In the genomic region with DNA sequence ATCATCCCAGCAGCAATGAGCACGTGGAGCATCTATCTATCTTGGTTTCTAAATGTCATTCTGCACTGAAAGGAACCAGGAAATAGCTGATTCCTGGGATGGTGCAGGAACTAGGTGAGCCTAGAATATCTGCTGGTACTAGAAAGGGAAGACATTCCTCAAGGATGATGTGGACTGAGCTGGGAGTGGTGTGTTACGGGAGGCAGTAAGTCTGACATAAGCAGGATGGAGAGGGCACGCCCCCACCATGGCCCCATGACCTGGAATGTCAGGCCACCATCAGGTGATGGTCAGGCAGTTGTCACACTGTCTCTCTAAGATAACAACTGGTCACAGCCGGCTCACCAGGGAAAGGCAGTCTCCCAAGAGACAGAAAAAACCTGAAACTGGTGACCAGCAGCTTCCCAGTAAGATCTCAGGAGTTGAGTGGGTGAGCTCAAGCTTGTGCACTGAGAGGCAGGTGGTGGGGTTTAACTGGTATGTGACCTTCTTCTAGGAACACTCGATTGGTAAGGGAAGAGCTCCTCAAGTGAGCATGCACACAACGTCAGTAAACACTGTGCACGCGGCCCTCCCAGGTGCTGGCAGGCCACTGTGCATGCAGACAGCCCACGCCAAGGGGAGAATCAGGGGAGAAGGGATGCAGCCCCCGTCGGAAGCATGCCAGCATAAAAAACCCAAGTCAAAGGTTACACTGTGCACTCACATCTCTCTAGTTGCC, we compare ENCODE assay signal across 10 cellular contexts.
A peak's percentile ranks its signal among the peaks of the same experiment; 100 is the strongest.
DNase-seq lines count a peak whose midpoint lies in the region; ATAC-seq and TF ChIP-seq lines count a peak whose summit lies in the region.
"Had no signal": no experiment of that assay in that cellular context is flagged by ENCODE, and none has a peak within 500 bp of the region (broad histone marks: within the 10 kb centered on the region; RNA-seq: fewer than 3 reads in every experiment).

No MANE protein-coding gene starts in this region.

- H3K79me1 ChIP-seq in IMR-90 (ENCODE audit: low read depth in 1 of 2, low read length in 2 of 2) = no peaks in the 10 kb centered on the region

- no peak overlapping the region for H3K14ac ChIP-seq in IMR-90 (replicated peaks; ENCODE audit: low read depth, low read length)

- in situ Hi-C loops in IMR-90 (cut with MboI; ENCODE audit: low sequenced_read_pairs) = no loop called here

- no peak overlapping the region for H4K8ac ChIP-seq in IMR-90 (ENCODE audit: low read depth in 2 of 2, low read length in 2 of 2)

- TF ChIP-seq RAD21 in IMR-90 (IDR thresholded peaks at IDR 0.05; ENCODE audit: low read length) = no peak

- no peaks in the 10 kb centered on the region for H4K20me1 ChIP-seq in IMR-90 (ENCODE audit: insufficient read depth, low read length)

- no peak overlapping the region for H3K56ac ChIP-seq in IMR-90 (ENCODE audit: extremely low read depth, insufficient read depth, low read length)

- ATAC-seq in IMR-90 (ENCODE audit: low read depth) = peak; percentile 66
- ATAC-seq in GM21576 (IDR thresholded peaks at IDR 0.05; ENCODE audit: unreplicated experiment) = no peak

- H2AK5ac ChIP-seq in IMR-90 (ENCODE audit: low read depth, low read length) = no peak overlapping the region

- dilution Hi-C loops in IMR-90 (cut with HindIII; ENCODE audit: low sequenced_read_pairs, unreplicated experiment) = no loop called here

- TF ChIP-seq CTCF in IMR-90 (conservative IDR thresholded peaks at IDR 0.05; ENCODE audit: low read depth, low read length) (no peak), mesothelial cell of epicardium (IDR thresholded peaks at IDR 0.05; ENCODE audit: unreplicated experiment) (no peak), WERI-Rb-1 (IDR thresholded peaks at IDR 0.05; ENCODE audit: low read depth, low read length) (no peak)

- POLR2A ChIA-PET in CD8-positive, alpha-beta memory T cell (lab: Charles Lee) = no interaction called here
- POLR2A ChIA-PET in IMR-90 (lab: Charles Lee; ENCODE audit: unreplicated experiment) = no interaction called here

- H3K4me1 ChIP-seq in CD8-positive, alpha-beta memory T cell (ENCODE audit: insufficient read depth, low read length) = no peaks in the 10 kb centered on the region
- H3K4me1 ChIP-seq in IMR-90 (ENCODE audit: control insufficient read depth, insufficient read depth, low read length) = no peaks in the 10 kb centered on the region

- H4K5ac ChIP-seq in IMR-90 (ENCODE audit: low read depth, low read length) = no peak overlapping the region

- peak overlapping the region in 1 of 7 donors; percentile 34 for H3K4me3 Mint-ChIP-seq in CD8-positive, alpha-beta memory T cell
- H3K4me3 Mint-ChIP-seq in mesothelial cell of epicardium = no peak overlapping the region
- no peak overlapping the region for H3K4me3 Mint-ChIP-seq in activated naive CD4-positive, alpha-beta T cell treated with anti-CD3 and anti-CD28 coated beads for 36 hours
- H3K4me3 Mint-ChIP-seq in activated naive CD8-positive, alpha-beta T cell treated with anti-CD3 and anti-CD28 coated beads for 36 hours = no peak overlapping the region
- H3K4me3 Mint-ChIP-seq: T-helper 2 cell treated with Interferon-gamma antibody and Interleukin-4, amounts not matched to agents 5 μg/mL and 100 μg/mL, for 36 hours had no signal

- H2AK9ac ChIP-seq in IMR-90 (replicated peaks; ENCODE audit: low read depth, low read length, poor library complexity) = no peak overlapping the region

- no peak for TF ChIP-seq POLR2A in IMR-90 (IDR thresholded peaks at IDR 0.05; ENCODE audit: low read depth, low read length)

- peak overlapping the region; percentile 65 for H3K27ac ChIP-seq in CD8-positive, alpha-beta memory T cell (ENCODE audit: low read depth, low read length)
- H3K27ac ChIP-seq in IMR-90 (ENCODE audit: insufficient read depth, low read length) (no peak overlapping the region), WERI-Rb-1 (no peak overlapping the region)

- H4K91ac ChIP-seq in IMR-90 (ENCODE audit: insufficient read depth, low read depth, low read length) = no peak overlapping the region

- H3K27ac Mint-ChIP-seq in CD8-positive, alpha-beta memory T cell = peak overlapping the region in 1 of 8 donors; percentile 78
- peak overlapping the region; percentile 48 for H3K27ac Mint-ChIP-seq in mesothelial cell of epicardium
- no peak overlapping the region for H3K27ac Mint-ChIP-seq in activated naive CD4-positive, alpha-beta T cell treated with anti-CD3 and anti-CD28 coated beads for 36 hours
- no peak overlapping the region for H3K27ac Mint-ChIP-seq in activated naive CD8-positive, alpha-beta T cell treated with anti-CD3 and anti-CD28 coated beads for 36 hours
- H3K27ac Mint-ChIP-seq: T-helper 2 cell treated with Interferon-gamma antibody and Interleukin-4, amounts not matched to agents 5 μg/mL and 100 μg/mL, for 36 hours had no signal

- CTCF ChIA-PET in CD8-positive, alpha-beta memory T cell (lab: Charles Lee) = no interaction called here
- CTCF ChIA-PET in IMR-90 (lab: Yijun Ruan, JAX) = no interaction called here
- CTCF ChIA-PET in activated naive CD4-positive, alpha-beta T cell treated with anti-CD3 and anti-CD28 coated beads for 36 hours (lab: Charles Lee) = no interaction called here

- no peaks in the 10 kb centered on the region for H3K27me3 ChIP-seq in CD8-positive, alpha-beta memory T cell (ENCODE audit: insufficient read depth, low read length, poor library complexity, severe bottlenecking)
- H3K27me3 ChIP-seq in IMR-90 (ENCODE audit: control insufficient read depth, insufficient read depth, low read length) (no peaks in the 10 kb centered on the region), WERI-Rb-1 (ENCODE audit: insufficient read depth, low read depth, severe bottlenecking) (no peaks in the 10 kb centered on the region)

- no peaks in the 10 kb centered on the region for H3K9me3 Mint-ChIP-seq in CD8-positive, alpha-beta memory T cell
- H3K9me3 Mint-ChIP-seq in mesothelial cell of epicardium = peaks cover 21% of the 10 kb centered on the region
- H3K9me3 Mint-ChIP-seq in activated naive CD4-positive, alpha-beta T cell treated with anti-CD3 and anti-CD28 coated beads for 36 hours = peaks cover 4% of the 10 kb centered on the region
- no peaks in the 10 kb centered on the region for H3K9me3 Mint-ChIP-seq in activated naive CD8-positive, alpha-beta T cell treated with anti-CD3 and anti-CD28 coated beads for 36 hours

- intact Hi-C loops in IMR-90 (cut with micrococcal nuclease) = no loop called here
- intact Hi-C loops in activated naive CD4-positive, alpha-beta T cell treated with anti-CD3 and anti-CD28 coated beads for 36 hours (cut with micrococcal nuclease) = no loop called here

- no TSS peak for BruUV-seq in IMR-90 (replicated peaks; lab: Mats Ljungman, UMichigan)

- no peaks in the 10 kb centered on the region for H3K9me3 ChIP-seq in CD8-positive, alpha-beta memory T cell (ENCODE audit: low read length)
- H3K9me3 ChIP-seq in IMR-90 (ENCODE audit: control insufficient read depth, insufficient read depth, low read length) (no peaks in the 10 kb centered on the region; the same call in 1 of the 2 replicates), WERI-Rb-1 (ENCODE audit: severe bottlenecking) (peaks cover under 1% of the 10 kb centered on the region)

- no peak overlapping the region for H3K23ac ChIP-seq in IMR-90 (ENCODE audit: low read depth, low read length)

- H3K4me2 ChIP-seq in IMR-90 (ENCODE audit: low read depth, low read length) = no peak overlapping the region

- H2BK120ac ChIP-seq in IMR-90 (ENCODE audit: low read depth, low read length) = no peak overlapping the region

- no peak overlapping the region for H2BK20ac ChIP-seq in IMR-90 (ENCODE audit: low read depth, low read length)

- no peak for DNase-seq in CD8-positive, alpha-beta memory T cell
- DNase-seq in IMR-90 (peak; percentile 54), dermis blood vessel endothelial cell (peak; percentile 59), mesothelial cell of epicardium (ENCODE audit: low spot score in 2 of 2, unreplicated experiment in 2 of 2) (no peak), WERI-Rb-1 (no peak)
- no peak for DNase-seq in activated naive CD4-positive, alpha-beta T cell treated with anti-CD3 and anti-CD28 coated beads for 36 hours
- no peak for DNase-seq in activated naive CD8-positive, alpha-beta T cell treated with anti-CD3 and anti-CD28 coated beads for 36 hours
- DNase-seq: NCI-H2171 had no signal

- peaks cover 0 to 2% (median 2%) of the 10 kb centered on the region in 3 donors for H3K36me3 Mint-ChIP-seq in CD8-positive, alpha-beta memory T cell
- peaks cover 3% of the 10 kb centered on the region for H3K36me3 Mint-ChIP-seq in mesothelial cell of epicardium
- no peaks in the 10 kb centered on the region for H3K36me3 Mint-ChIP-seq in activated naive CD4-positive, alpha-beta T cell treated with anti-CD3 and anti-CD28 coated beads for 36 hours (ENCODE audit: low read depth)
- no peaks in the 10 kb centered on the region for H3K36me3 Mint-ChIP-seq in activated naive CD8-positive, alpha-beta T cell treated with anti-CD3 and anti-CD28 coated beads for 36 hours

- 33% methylated on average over 3 of the region's 11 CpGs; no CpG with 5 or more reads in 1 of the 2 experiments for WGBS in IMR-90 (ENCODE audit: extremely low coverage in 2 of 2, insufficient read length in 1 of 2), 2 experiments

- no peaks in the 10 kb centered on the region for H3K36me3 ChIP-seq in CD8-positive, alpha-beta memory T cell (ENCODE audit: insufficient read depth, low read length)
- H3K36me3 ChIP-seq in IMR-90 (ENCODE audit: control insufficient read depth, insufficient read depth, low read length) (no peaks in the 10 kb centered on the region), WERI-Rb-1 (no peaks in the 10 kb centered on the region)

- peak overlapping the region; percentile 17 for H2AFZ ChIP-seq in IMR-90 (replicated peaks; ENCODE audit: low read length, poor library complexity)

- H3K18ac ChIP-seq in IMR-90 (ENCODE audit: low read depth, low read length) = no peak overlapping the region

- H2BK15ac ChIP-seq in IMR-90 (ENCODE audit: low read depth, low read length) = no peak overlapping the region

- no peak overlapping the region for H3K4me3 ChIP-seq in CD8-positive, alpha-beta memory T cell (ENCODE audit: low read length)
- H3K4me3 ChIP-seq in IMR-90 (ENCODE audit: insufficient read depth, low read depth, low read length) (no peak overlapping the region), WERI-Rb-1 (ENCODE audit: low read depth, low read length) (no peak overlapping the region)

- peaks cover 3% of the 10 kb centered on the region; the same call in 1 of the 2 replicates for H3K9me1 ChIP-seq in IMR-90 (ENCODE audit: insufficient read depth, low read length)

- peaks cover 8 to 11% (median 8%) of the 10 kb centered on the region in 3 donors for H3K4me1 Mint-ChIP-seq in CD8-positive, alpha-beta memory T cell
- H3K4me1 Mint-ChIP-seq in mesothelial cell of epicardium = peaks cover 39% of the 10 kb centered on the region
- peaks cover 7% of the 10 kb centered on the region for H3K4me1 Mint-ChIP-seq in activated naive CD4-positive, alpha-beta T cell treated with anti-CD3 and anti-CD28 coated beads for 36 hours (ENCODE audit: low read depth)
- H3K4me1 Mint-ChIP-seq in activated naive CD8-positive, alpha-beta T cell treated with anti-CD3 and anti-CD28 coated beads for 36 hours = peaks cover 6% of the 10 kb centered on the region

- H3K4ac ChIP-seq in IMR-90 (ENCODE audit: low read depth, low read length) = no peak overlapping the region

- no peaks in the 10 kb centered on the region for H3K27me3 Mint-ChIP-seq in CD8-positive, alpha-beta memory T cell
- no peaks in the 10 kb centered on the region for H3K27me3 Mint-ChIP-seq in mesothelial cell of epicardium (ENCODE audit: low read depth)
- H3K27me3 Mint-ChIP-seq in activated naive CD4-positive, alpha-beta T cell treated with anti-CD3 and anti-CD28 coated beads for 36 hours (ENCODE audit: low read depth) = peaks cover 3% of the 10 kb centered on the region
- H3K27me3 Mint-ChIP-seq in activated naive CD8-positive, alpha-beta T cell treated with anti-CD3 and anti-CD28 coated beads for 36 hours = no peaks in the 10 kb centered on the region

- H2BK5ac ChIP-seq in IMR-90 (ENCODE audit: low read depth, low read length, poor library complexity, severe bottlenecking) = no peak overlapping the region

- H3K9ac ChIP-seq in IMR-90 (ENCODE audit: low read depth, low read length) = no peak overlapping the region

Comparison
In these comparisons a context has a peak if more than half of its experiments do, and no peak if none do; other contexts are left out.
1. DNase-seq: peak in IMR-90 (single experiment) and dermis blood vessel endothelial cell (single experiment); none in CD8-positive, alpha-beta memory T cell (0 of 5), mesothelial cell of epicardium (0 of 2), activated naive CD4-positive, alpha-beta T cell treated with anti-CD3 and anti-CD28 coated beads for 36 hours (single experiment), WERI-Rb-1 (single experiment) and activated naive CD8-positive, alpha-beta T cell treated with anti-CD3 and anti-CD28 coated beads for 36 hours (single experiment).